ENCODE assay signal across 13 cellular contexts in genomic region chr12:9792961-9793617, GRCh38. TPM values are rescaled to one million over a fixed set of nuclear protein-coding genes. Genes with fewer than 3 reads are reported as not detected.
A peak's percentile ranks its signal among the peaks of the same experiment; 100 is the strongest.
DNase-seq lines count a peak whose midpoint lies in the region; ATAC-seq and TF ChIP-seq lines count a peak whose summit lies in the region.
"Had no signal": no experiment of that assay in that cellular context is flagged by ENCODE, and none has a peak within 500 bp of the region (broad histone marks: within the 10 kb centered on the region; RNA-seq: fewer than 3 reads in every experiment).

No MANE protein-coding gene starts in this region.

- peak overlapping the region; percentile 72 for H3K4me3 Mint-ChIP-seq in activated CD4-positive, alpha-beta memory T cell treated with anti-CD3 and anti-CD28 coated beads, Interleukin-2, amount 10 ng/mL, durations not matched to agents 7 days and 5 days

- H3F3A ChIP-seq in GM23248 (ENCODE audit: insufficient read depth) = peaks cover 7% of the 10 kb centered on the region

- H3K27me3 Mint-ChIP-seq in activated CD4-positive, alpha-beta memory T cell treated with anti-CD3 and anti-CD28 coated beads, Interleukin-2, amount 10 ng/mL, durations not matched to agents 7 days and 5 days = no peaks in the 10 kb centered on the region
- H3K27me3 Mint-ChIP-seq: naive thymus-derived CD8-positive, alpha-beta T cell had no signal

- ATAC-seq in GM18519 (IDR thresholded peaks at IDR 0.05; ENCODE audit: low FRiP score, unreplicated experiment) (no peak), HG03378 (IDR thresholded peaks at IDR 0.05; ENCODE audit: unreplicated experiment) (no peak)

- H2AFZ ChIP-seq in GM23248 = no peak overlapping the region

- 0 out of 2 replicates have a peak, but pooled peaks cover 4% of the 10 kb centered on the region for H3K27me3 ChIP-seq in GM23248 (replicated peaks; ENCODE audit: insufficient read depth)
- H3K27me3 ChIP-seq: sigmoid colon had no signal

- H3K4me2 ChIP-seq in GM23248 (ENCODE audit: unreplicated experiment) = peak overlapping the region; percentile 62

- H3K9me3 ChIP-seq in GM23248 (ENCODE audit: low read depth) = no peaks in the 10 kb centered on the region
- H3K9me3 ChIP-seq: sigmoid colon had no signal

- H3K79me2 ChIP-seq in GM23248 (ENCODE audit: insufficient read depth) = no peaks in the 10 kb centered on the region

- in situ Hi-C loops in GM23248 (cut with MboI) = no loop called here

- CTCF ChIA-PET in activated CD4-positive, alpha-beta memory T cell treated with anti-CD3 and anti-CD28 coated beads, Interleukin-2, amount 10 ng/mL, durations not matched to agents 7 days and 5 days (lab: Charles Lee) = interaction anchor here (1.1 to 1.2 kb wide), 2 partner anchors 43 to 50 kb away, joined by 3 read pairs; no protein-coding TSS in a partner anchor

- peaks cover 7% of the 10 kb centered on the region for H3K9me3 Mint-ChIP-seq in activated CD4-positive, alpha-beta memory T cell treated with anti-CD3 and anti-CD28 coated beads, Interleukin-2, amount 10 ng/mL, durations not matched to agents 7 days and 5 days

- POLR2A ChIA-PET in activated CD4-positive, alpha-beta memory T cell treated with anti-CD3 and anti-CD28 coated beads, Interleukin-2, amount 10 ng/mL, durations not matched to agents 7 days and 5 days (lab: Charles Lee) = interaction anchor here (0.8 to 1.7 kb wide), 5 partner anchors 32 to 42 kb away, joined by 3 to 27 read pairs (median 4); partner anchors contain the start of gene CD69

- peaks cover 21% of the 10 kb centered on the region for H3K36me3 Mint-ChIP-seq in activated CD4-positive, alpha-beta memory T cell treated with anti-CD3 and anti-CD28 coated beads, Interleukin-2, amount 10 ng/mL, durations not matched to agents 7 days and 5 days (ENCODE audit: low read depth)
- H3K36me3 Mint-ChIP-seq: naive thymus-derived CD8-positive, alpha-beta T cell had no signal

- TF ChIP-seq CTCF in AG10803 (conservative IDR thresholded peaks at IDR 0.05; ENCODE audit: low read length) (no peak), fibroblast of mammary gland (conservative IDR thresholded peaks at IDR 0.05; ENCODE audit: control insufficient read depth, insufficient read depth, low read depth, low read length) (no peak)

- H3K4me3 ChIP-seq in AG10803 (ENCODE audit: low read length) = no peak overlapping the region
- H3K4me3 ChIP-seq in GM23248 = 0 out of 2 replicates have a peak overlapping the region, but pooled peaks have one; percentile 9
- no peak overlapping the region for H3K4me3 ChIP-seq in fibroblast of mammary gland (ENCODE audit: control insufficient read depth, low read depth, low read length)
- H3K4me3 ChIP-seq: sigmoid colon had no signal

- peaks cover 14% of the 10 kb centered on the region for H3K4me1 ChIP-seq in GM23248 (ENCODE audit: insufficient read depth)
- H3K4me1 ChIP-seq: sigmoid colon had no signal

- no peaks in the 10 kb centered on the region for H4K20me1 ChIP-seq in GM23248 (ENCODE audit: insufficient read depth)

- no peaks in the 10 kb centered on the region for H3K9me2 ChIP-seq in GM23248 (ENCODE audit: insufficient read depth)

- H3K27ac Mint-ChIP-seq in activated CD4-positive, alpha-beta memory T cell treated with anti-CD3 and anti-CD28 coated beads, Interleukin-2, amount 10 ng/mL, durations not matched to agents 7 days and 5 days = peak overlapping the region; percentile 92

- peaks cover 64% of the 10 kb centered on the region for H3K4me1 Mint-ChIP-seq in activated CD4-positive, alpha-beta memory T cell treated with anti-CD3 and anti-CD28 coated beads, Interleukin-2, amount 10 ng/mL, durations not matched to agents 7 days and 5 days

- no peak overlapping the region for H3K9ac ChIP-seq in GM23248

- no peak overlapping the region for H3K27ac ChIP-seq in GM23248
- H3K27ac ChIP-seq: sigmoid colon had no signal

- DNase-seq in AG10803 (ENCODE audit: low read depth) (peak; percentile 40), GM23248 (peak; percentile 46), fibroblast of mammary gland (ENCODE audit: low read depth) (peak; percentile 49), medulla oblongata (ENCODE audit: extremely low spot score) (no peak), putamen (ENCODE audit: low spot score) (no peak)
- no peak for DNase-seq in activated CD4-positive, alpha-beta memory T cell treated with anti-CD3 and anti-CD28 coated beads, Interleukin-2, amount 10 ng/mL, durations not matched to agents 7 days and 5 days
- DNase-seq: activated CD8-positive, alpha-beta memory T cell treated with anti-CD3 and anti-CD28 coated beads for 24 hours; NCI-H1092 treated with DMSO at 0.1 percent for 48 hours; NCI-H526 treated with DMSO at 0.1 percent for 48 hours; sigmoid colon had no signal

- H3K36me3 ChIP-seq in GM23248 (ENCODE audit: low read depth) = no peaks in the 10 kb centered on the region
- H3K36me3 ChIP-seq: sigmoid colon had no signal

- 2 to 5% methylated on average over 2 of the region's 2 CpGs for WGBS in GM23248 (ENCODE audit: low coverage in 1 of 2, low lambda C conversion rate in 2 of 2, missing lambda C conversion rate in 2 of 2), 2 experiments

RNA-seq across cellular contexts. Expression of gene CD69, which starts 32.4 kb away (rescaled TPM):
- total RNA-seq in GM23248 (2014; rRNA removed; shearing (Covaris generic)) = not detected in 2 replicates
- polyA plus RNA-seq in GM23248 (2016; fragmentation: Nextera tagmentation; extraction: Ambion mirVana) = not detected in 2 replicates
- total RNA-seq in activated CD4-positive, alpha-beta memory T cell treated with anti-CD3 and anti-CD28 coated beads, Interleukin-2, amount 10 ng/mL, durations not matched to agents 7 days and 5 days = 100 to 1,000 TPM; 196 to 197 TPM

RNA-seq across cellular contexts. Expression of gene KLRF1, which starts 34.2 kb away (rescaled TPM):
- total RNA-seq in GM23248 (2014; rRNA removed; shearing (Covaris generic)) = not detected in 2 replicates
- polyA plus RNA-seq in GM23248 (2016; fragmentation: Nextera tagmentation; extraction: Ambion mirVana) = not detected in 2 replicates
- under 1 TPM; 0.38 to 0.48 TPM for total RNA-seq in activated CD4-positive, alpha-beta memory T cell treated with anti-CD3 and anti-CD28 coated beads, Interleukin-2, amount 10 ng/mL, durations not matched to agents 7 days and 5 days

Comparison
In these comparisons a context has a peak if more than half of its experiments do, and no peak if none do; other contexts are left out.
1. DNase-seq: peak in AG10803 (single experiment), GM23248 (single experiment) and fibroblast of mammary gland (single experiment); none in activated CD4-positive, alpha-beta memory T cell treated with anti-CD3 and anti-CD28 coated beads, Interleukin-2, amount 10 ng/mL, durations not matched to agents 7 days and 5 days (single experiment), medulla oblongata (single experiment) and putamen (single experiment).
2. RNA of gene CD69, which starts 32.4 kb away (total RNA-seq): 196 to 197 TPM in activated CD4-positive, alpha-beta memory T cell treated with anti-CD3 and anti-CD28 coated beads, Interleukin-2, amount 10 ng/mL, durations not matched to agents 7 days and 5 days; not detected in GM23248; every median in the first group is over 100 times any median in the second.